ENCODE assay signal across 20 cellular contexts in genomic region chrX:112356031-112356430, GRCh38.
DNase-seq lines count a peak whose midpoint lies in the region; ATAC-seq and TF ChIP-seq lines count a peak whose summit lies in the region.
"Had no signal": no experiment of that assay in that cellular context is flagged by ENCODE, and none has a peak within 500 bp of the region (broad histone marks: within the 10 kb centered on the region; RNA-seq: fewer than 3 reads in every experiment).

No MANE protein-coding gene starts in this region.

- no peaks in the 10 kb centered on the region for H3K79me2 ChIP-seq in GM23338 (replicated peaks; ENCODE audit: insufficient read depth)

- ATAC-seq in GM23338: no peak
- no peak for ATAC-seq in activated CD4-positive, alpha-beta T cell treated with anti-CD3 and anti-CD28 coated beads for 36 hours
- ATAC-seq in heart left ventricle: no peak
- ATAC-seq: A549; CD8-positive, alpha-beta T cell had no signal

- H3K4me3 ChIP-seq in GM23338: 0 out of 2 replicates have a peak overlapping the region, but pooled peaks have one; percentile 13
- H3K4me3 ChIP-seq in HAP-1: no peak overlapping the region
- no peak overlapping the region for H3K4me3 ChIP-seq in NT2/D1 (ENCODE audit: insufficient read length, low read depth)
- H3K4me3 ChIP-seq in iPS-18a (ENCODE audit: low read length): peak overlapping the region; percentile 4
- no peak overlapping the region for H3K4me3 ChIP-seq in heart left ventricle
- H3K4me3 ChIP-seq: A549; BLaER1 treated with 17β-estradiol and CSF1 and Interleukin-3, amounts not matched to agents 10 nM and 100 nM had no signal

- DNase-seq in GM23338 (ENCODE audit: low spot score): no peak
- peak; percentile 74 to 99 for DNase-seq in HAP-1 (ENCODE audit: low spot score in 2 of 2)
- DNase-seq in NT2/D1 (ENCODE audit: low read depth, low spot score): peak; percentile 23
- no peak for DNase-seq in NCI-H446 treated with DMSO at 0.1 percent for 48 hours (lab: John Stamatoyannopoulos, UW)
- no peak for DNase-seq in HEK293T (ENCODE audit: extremely low spot score)
- DNase-seq in activated CD4-positive, alpha-beta T cell treated with anti-CD3 and anti-CD28 coated beads for 36 hours: no peak
- DNase-seq in heart left ventricle: no peak
- DNase-seq: AML-193; Caco-2; Calu3; CD4-positive, alpha-beta T cell; CD8-positive, alpha-beta T cell; DMS79 treated with DMSO at 0.1 percent for 48 hours; GF-D8 had no signal

- H3K27ac ChIP-seq in GM23338 (ENCODE audit: low read depth): no peak overlapping the region
- H3K27ac ChIP-seq in iPS-18a (ENCODE audit: low read length): no peak overlapping the region
- no peak overlapping the region for H3K27ac ChIP-seq in heart left ventricle
- H3K27ac ChIP-seq: 22Rv1; A549; BLaER1 treated with 17β-estradiol and CSF1 and Interleukin-3, amounts not matched to agents 10 nM and 100 nM; C4-2B had no signal

- H3K27me3 Mint-ChIP-seq in GM23338 (ENCODE audit: insufficient read depth, low read depth, poor library complexity): peaks cover 2% of the 10 kb centered on the region
- no peaks in the 10 kb centered on the region for H3K27me3 Mint-ChIP-seq in activated CD4-positive, alpha-beta T cell treated with anti-CD3 and anti-CD28 coated beads for 36 hours
- H3K27me3 Mint-ChIP-seq: B cell; CD4-positive, alpha-beta T cell had no signal

- H3K4me1 Mint-ChIP-seq in GM23338: peaks cover 19% of the 10 kb centered on the region; the same call in 2 of the 3 replicates
- H3K4me1 Mint-ChIP-seq in activated CD4-positive, alpha-beta T cell treated with anti-CD3 and anti-CD28 coated beads for 36 hours: no peaks in the 10 kb centered on the region
- H3K4me1 Mint-ChIP-seq: B cell had no signal

- H3K9me3 ChIP-seq in HAP-1: 0 out of 2 replicates have a peak, but pooled peaks cover 4% of the 10 kb centered on the region
- no peaks in the 10 kb centered on the region for H3K9me3 ChIP-seq in NT2/D1 (ENCODE audit: insufficient read depth, low read length)
- no peaks in the 10 kb centered on the region for H3K9me3 ChIP-seq in iPS-18a (ENCODE audit: control insufficient read depth, low read depth, low read length)
- H3K9me3 ChIP-seq in heart left ventricle: no peaks in the 10 kb centered on the region
- H3K9me3 ChIP-seq: A549, Caco-2 had no signal

- H3K27me3 ChIP-seq in GM23338 (ENCODE audit: insufficient read depth) (no peaks in the 10 kb centered on the region), HAP-1 (ENCODE audit: low read depth) (no peaks in the 10 kb centered on the region), NT2/D1 (ENCODE audit: insufficient read depth, insufficient read length) (no peaks in the 10 kb centered on the region), iPS-18a (ENCODE audit: control insufficient read depth, insufficient read depth, low read length) (no peaks in the 10 kb centered on the region), heart left ventricle (peaks cover 0 to 3% (median 0%) of the 10 kb centered on the region in 9 donors)

- no peak overlapping the region for H2AFZ ChIP-seq in GM23338

- CTCF ChIA-PET in HEK293T (lab: Yijun Ruan, JAX): no interaction called here
- CTCF ChIA-PET in activated CD4-positive, alpha-beta T cell treated with anti-CD3 and anti-CD28 coated beads for 36 hours (lab: Charles Lee): no interaction called here

- no peaks in the 10 kb centered on the region for H3F3A ChIP-seq in GM23338 (replicated peaks; ENCODE audit: low read depth)

- in situ Hi-C loops in HAP-1 (cut with MboI; ENCODE audit: low sequenced_read_pairs): loop anchor here (25.0 kb wide), 1 partner anchor 494 kb away; no protein-coding TSS in a partner anchor

- H3K4me1 ChIP-seq in GM23338 (ENCODE audit: insufficient read depth) (peaks cover 15% of the 10 kb centered on the region), HAP-1 (peaks cover 27% of the 10 kb centered on the region), NT2/D1 (ENCODE audit: insufficient read depth, insufficient read length) (no peaks in the 10 kb centered on the region), iPS-18a (ENCODE audit: control insufficient read depth, low read depth, low read length) (peaks cover 21% of the 10 kb centered on the region), heart left ventricle (no peaks in the 10 kb centered on the region)
- H3K4me1 ChIP-seq: A549; BLaER1 treated with 17β-estradiol and CSF1 and Interleukin-3, amounts not matched to agents 10 nM and 100 nM; Caco-2 had no signal

- H3K36me3 ChIP-seq in GM23338 (ENCODE audit: insufficient read depth) (no peaks in the 10 kb centered on the region), HAP-1 (replicated peaks) (no peaks in the 10 kb centered on the region), NT2/D1 (ENCODE audit: insufficient read depth, insufficient read length, low read length) (no peaks in the 10 kb centered on the region), iPS-18a (ENCODE audit: control insufficient read depth, low read depth, low read length) (no peaks in the 10 kb centered on the region), heart left ventricle (no peaks in the 10 kb centered on the region)
- H3K36me3 ChIP-seq: BLaER1 treated with 17β-estradiol and CSF1 and Interleukin-3, amounts not matched to agents 10 nM and 100 nM had no signal

- no peaks in the 10 kb centered on the region for H4K20me1 ChIP-seq in GM23338 (replicated peaks; ENCODE audit: insufficient read depth)
- H4K20me1 ChIP-seq: BLaER1 treated with 17β-estradiol and CSF1 and Interleukin-3, amounts not matched to agents 10 nM and 100 nM had no signal

- TF ChIP-seq POLR2A in heart left ventricle (IDR thresholded peaks at IDR 0.05): no peak

- H3K27ac Mint-ChIP-seq in GM23338: no peak overlapping the region
- H3K27ac Mint-ChIP-seq in activated CD4-positive, alpha-beta T cell treated with anti-CD3 and anti-CD28 coated beads for 36 hours: no peak overlapping the region
- H3K27ac Mint-ChIP-seq: B cell; CD4-positive, alpha-beta T cell; CD8-positive, alpha-beta T cell had no signal

- no peak overlapping the region for H3K4me3 Mint-ChIP-seq in GM23338
- no peak overlapping the region for H3K4me3 Mint-ChIP-seq in activated CD4-positive, alpha-beta T cell treated with anti-CD3 and anti-CD28 coated beads for 36 hours
- H3K4me3 Mint-ChIP-seq: B cell; CD4-positive, alpha-beta T cell; CD8-positive, alpha-beta T cell had no signal

- H3K9me2 ChIP-seq in GM23338 (ENCODE audit: insufficient read depth): no peaks in the 10 kb centered on the region

- TF ChIP-seq CTCF in GM23338 (conservative IDR thresholded peaks at IDR 0.05; ENCODE audit: low read depth in 2 of 2) (no peak), heart left ventricle (IDR thresholded peaks at IDR 0.05) (no peak)

- no peaks in the 10 kb centered on the region for H3K9me3 Mint-ChIP-seq in GM23338
- H3K9me3 Mint-ChIP-seq in activated CD4-positive, alpha-beta T cell treated with anti-CD3 and anti-CD28 coated beads for 36 hours (ENCODE audit: low read depth): no peaks in the 10 kb centered on the region
- H3K9me3 Mint-ChIP-seq: CD4-positive, alpha-beta T cell; CD8-positive, alpha-beta T cell had no signal

- 42 to 64% (median 55%) methylated on average over 2 of the region's 2 CpGs for WGBS in heart left ventricle, 4 donors

- POLR2A ChIA-PET in HEK293T (lab: Yijun Ruan, JAX): no interaction called here
- POLR2A ChIA-PET in activated CD4-positive, alpha-beta T cell treated with anti-CD3 and anti-CD28 coated beads for 36 hours (lab: Charles Lee): no interaction called here

- intact Hi-C loops in activated CD4-positive, alpha-beta T cell treated with anti-CD3 and anti-CD28 coated beads for 36 hours (cut with DNase I, micrococcal nuclease): no loop called here
- intact Hi-C loops in heart left ventricle (cut with DNase I): no loop called here

- no peak overlapping the region for H3K9ac ChIP-seq in NT2/D1 (ENCODE audit: insufficient read length, low read depth)
- no peak overlapping the region for H3K9ac ChIP-seq in iPS-18a (ENCODE audit: low read length)
- H3K9ac ChIP-seq: BLaER1 treated with 17β-estradiol and CSF1 and Interleukin-3, amounts not matched to agents 10 nM and 100 nM had no signal

- no peaks in the 10 kb centered on the region for H3K36me3 Mint-ChIP-seq in GM23338 (ENCODE audit: low read depth)
- H3K36me3 Mint-ChIP-seq in activated CD4-positive, alpha-beta T cell treated with anti-CD3 and anti-CD28 coated beads for 36 hours (ENCODE audit: low read depth): no peaks in the 10 kb centered on the region
- H3K36me3 Mint-ChIP-seq: CD8-positive, alpha-beta T cell had no signal

- peak overlapping the region; percentile 67; the same call in 1 of the 2 replicates for H3K4me2 ChIP-seq in GM23338
- H3K4me2 ChIP-seq: A549; BLaER1 treated with 17β-estradiol and CSF1 and Interleukin-3, amounts not matched to agents 10 nM and 100 nM had no signal

TF ChIP-seq in GM23338, 12 proteins besides CTCF, POLR2A, EP300 and RAD21 (continues in another document):
- TF ChIP-seq, protein P1, sequence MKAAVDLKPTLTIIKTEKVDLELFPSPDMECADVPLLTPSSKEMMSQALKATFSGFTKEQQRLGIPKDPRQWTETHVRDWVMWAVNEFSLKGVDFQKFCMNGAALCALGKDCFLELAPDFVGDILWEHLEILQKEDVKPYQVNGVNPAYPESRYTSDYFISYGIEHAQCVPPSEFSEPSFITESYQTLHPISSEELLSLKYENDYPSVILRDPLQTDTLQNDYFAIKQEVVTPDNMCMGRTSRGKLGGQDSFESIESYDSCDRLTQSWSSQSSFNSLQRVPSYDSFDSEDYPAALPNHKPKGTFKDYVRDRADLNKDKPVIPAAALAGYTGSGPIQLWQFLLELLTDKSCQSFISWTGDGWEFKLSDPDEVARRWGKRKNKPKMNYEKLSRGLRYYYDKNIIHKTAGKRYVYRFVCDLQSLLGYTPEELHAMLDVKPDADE (IDR thresholded peaks at IDR 0.05): no peak
- TF ChIP-seq CREB1 (CRISPR knock-in tag; IDR thresholded peaks at IDR 0.05; ENCODE audit: low read depth) (no peak), ZNF331 (CRISPR knock-in tag; IDR thresholded peaks at IDR 0.05; ENCODE audit: low read depth) (no peak), EZH2phosphoT487 (IDR thresholded peaks at IDR 0.05; ENCODE audit: unreplicated experiment) (no peak), ZNF114 (CRISPR knock-in tag; IDR thresholded peaks at IDR 0.05) (no peak)

TF ChIP-seq in HEK293T, 16 proteins besides CTCF, POLR2A, EP300 and RAD21 (continues in another document):
- no peak for TF ChIP-seq HDGF (IDR thresholded peaks at IDR 0.05; ENCODE audit: borderline replicate concordance)
- TF ChIP-seq SP1 (IDR thresholded peaks at IDR 0.05): no peak
- no peak for TF ChIP-seq ZNF384 (IDR thresholded peaks at IDR 0.05)
- TF ChIP-seq ELF4 (IDR thresholded peaks at IDR 0.05): no peak
- no peak for TF ChIP-seq NFRKB (IDR thresholded peaks at IDR 0.05)
- TF ChIP-seq ARNT (IDR thresholded peaks at IDR 0.05): no peak
- no peak for TF ChIP-seq FOXK2 (IDR thresholded peaks at IDR 0.05)
- TF ChIP-seq FOXM1 (IDR thresholded peaks at IDR 0.05; ENCODE audit: borderline replicate concordance): no peak
- no peak for TF ChIP-seq FOXA1 (IDR thresholded peaks at IDR 0.05)
- TF ChIP-seq TARDBP (IDR thresholded peaks at IDR 0.05): no peak
- no peak for TF ChIP-seq LEF1 (IDR thresholded peaks at IDR 0.05; ENCODE audit: borderline replicate concordance)
- TF ChIP-seq CTBP1 (IDR thresholded peaks at IDR 0.05; ENCODE audit: borderline replicate concordance): no peak
- TF ChIP-seq SUZ12 (IDR thresholded peaks at IDR 0.05): no peak

Comparison
In these comparisons a context has a peak if more than half of its experiments do, and no peak if none do; other contexts are left out.
1. DNase-seq: peak in HAP-1 (2 of 2) and NT2/D1 (single experiment); none in GM23338 (single experiment), NCI-H446 treated with DMSO at 0.1 percent for 48 hours (single experiment), HEK293T (single experiment), activated CD4-positive, alpha-beta T cell treated with anti-CD3 and anti-CD28 coated beads for 36 hours (single experiment) and heart left ventricle (0 of 5).
2. H3K4me3 ChIP-seq: peak in GM23338 (single experiment) and iPS-18a (single experiment); none in HAP-1 (single experiment), NT2/D1 (single experiment) and heart left ventricle (0 of 12).